ENCODE assay signal across 16 cellular contexts in the genomic region with DNA sequence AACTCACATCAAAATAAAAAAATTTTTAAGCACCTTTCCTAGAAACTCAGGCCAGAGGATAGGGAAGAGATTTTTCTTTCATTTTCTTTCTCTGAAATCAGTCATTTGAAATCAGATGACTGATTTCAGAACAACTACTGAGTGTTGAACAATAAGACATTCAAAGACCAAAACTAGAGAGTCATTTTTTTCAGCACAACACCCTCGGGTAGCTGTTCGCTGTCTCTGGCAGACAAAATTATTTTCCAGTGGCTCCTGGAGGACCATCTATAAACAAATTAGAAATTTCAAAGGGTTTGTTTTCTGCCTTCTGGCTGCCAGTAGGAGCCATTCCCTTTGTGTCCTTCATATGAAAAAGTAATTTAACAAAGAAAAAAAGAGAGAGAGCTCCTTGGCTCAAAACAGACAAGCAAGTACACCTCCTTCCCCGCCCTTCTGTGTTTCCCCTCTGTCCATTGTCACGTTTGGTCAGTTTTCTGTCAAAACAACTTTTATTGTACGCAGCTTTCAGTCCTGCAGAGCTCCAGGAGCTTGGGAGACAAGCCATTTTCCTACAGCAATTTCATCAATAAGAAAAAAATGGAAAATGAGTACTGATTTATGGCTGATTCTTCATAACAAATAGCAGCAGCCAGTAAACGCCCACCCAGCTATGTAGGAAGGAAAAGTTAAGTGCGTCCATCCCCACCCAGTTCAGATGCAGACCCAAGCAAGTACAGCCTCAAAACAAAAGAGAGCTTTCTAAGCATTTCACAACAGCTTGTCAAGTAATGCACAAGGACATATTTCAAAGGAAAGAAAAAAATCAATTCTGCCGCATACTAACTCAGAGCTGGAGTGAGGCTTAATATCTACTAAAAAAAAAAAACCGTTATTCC.
DNase-seq lines count a peak whose midpoint lies in the region; ATAC-seq and TF ChIP-seq lines count a peak whose summit lies in the region.
"Had no signal": no experiment of that assay in that cellular context is flagged by ENCODE, and none has a peak within 500 bp of the region (broad histone marks: within the 10 kb centered on the region; RNA-seq: fewer than 3 reads in every experiment).

No MANE protein-coding gene starts in this region.

- H2BK5ac ChIP-seq in H9 (ENCODE audit: insufficient read length, low read length) = no peak overlapping the region

- no peaks in the 10 kb centered on the region for H3K9me3 ChIP-seq in H9 (ENCODE audit: control insufficient read depth, low read depth, low read length)
- no peaks in the 10 kb centered on the region for H3K9me3 ChIP-seq in lower lobe of right lung
- no peaks in the 10 kb centered on the region for H3K9me3 ChIP-seq in tibial nerve
- H3K9me3 ChIP-seq in ascending aorta = no peaks in the 10 kb centered on the region
- H3K9me3 ChIP-seq: mucosa of descending colon had no signal

- H3K79me2 ChIP-seq in H9 (ENCODE audit: insufficient read depth, low read length) = no peaks in the 10 kb centered on the region

- H3K36me3 Mint-ChIP-seq in H9 (ENCODE audit: insufficient read depth in 1 of 3, low read depth in 3 of 3) (no peaks in the 10 kb centered on the region; a peak in 2 of 7 replicates), WTC11 (peaks cover 8% of the 10 kb centered on the region)
- H3K36me3 Mint-ChIP-seq: stimulated activated naive B cell treated with anti-CD40 and anti-IgM and Interleukin-4, amounts not matched to agents 10 μg/mL and 1 μg/mL and 100 μg/mL, for 72 hours had no signal

- H2AFZ ChIP-seq in H9 (ENCODE audit: low read length) = no peak overlapping the region

- no peak overlapping the region for H2BK12ac ChIP-seq in H9 (ENCODE audit: insufficient read length, low read depth, low read length)

- POLR2A ChIA-PET in WTC11 (lab: Charles Lee) = no interaction called here

- H3K27ac ChIP-seq in H9 (ENCODE audit: insufficient read length, low read depth, low read length) (no peak overlapping the region), cingulate gyrus (ENCODE audit: low read depth, low read length) (peak overlapping the region; percentile 86), lower lobe of right lung (peak overlapping the region; percentile 19), tibial nerve (peak overlapping the region; percentile 29 to 79 (median 70)), ascending aorta (no peak overlapping the region)
- H3K27ac ChIP-seq: HL-60 had no signal

- no peaks in the 10 kb centered on the region for H4K20me1 ChIP-seq in H9 (ENCODE audit: control insufficient read depth, insufficient read depth, insufficient read length)

- no peak overlapping the region for H3K14ac ChIP-seq in H9 (ENCODE audit: insufficient read depth, low read length)

- H3K9ac ChIP-seq in H9 (ENCODE audit: extremely low read depth, insufficient read length, low read length) = no peak overlapping the region

- H4K5ac ChIP-seq in H9 (ENCODE audit: insufficient read length, low read depth, low read length) = no peak overlapping the region

- H3K23me2 ChIP-seq in H9 (ENCODE audit: insufficient read length, low read depth, low read length, poor library complexity, severe bottlenecking) = no peaks in the 10 kb centered on the region

- H3K18ac ChIP-seq in H9 (ENCODE audit: insufficient read length, low read depth, low read length) = no peak overlapping the region

- H3K36me3 ChIP-seq in lower lobe of right lung (no peaks in the 10 kb centered on the region), tibial nerve (no peaks in the 10 kb centered on the region), ascending aorta (no peaks in the 10 kb centered on the region)

- intact Hi-C loops in lower lobe of right lung (cut with DNase I) = no loop called here
- intact Hi-C loops in ascending aorta (cut with DNase I) = no loop called here

- no peak overlapping the region for H4K91ac ChIP-seq in H9 (ENCODE audit: insufficient read length, low read depth, low read length)

- H3T11ph ChIP-seq in H9 (ENCODE audit: low read length) = no peak overlapping the region

- CTCF ChIA-PET in WTC11 (lab: Charles Lee) = interaction anchor here (0.8 kb wide), 1 partner anchor 244 kb away, joined by 3 read pairs; no protein-coding TSS in a partner anchor

- no peak overlapping the region for H3K4ac ChIP-seq in H9 (ENCODE audit: low read depth, low read length)

- H3K27me3 ChIP-seq in H9 (ENCODE audit: insufficient read depth, low read length) (no peaks in the 10 kb centered on the region), lower lobe of right lung (ENCODE audit: low read depth) (no peaks in the 10 kb centered on the region), tibial nerve (no peaks in the 10 kb centered on the region), ascending aorta (no peaks in the 10 kb centered on the region)

- no peak for TF ChIP-seq CTCF in H9 (conservative IDR thresholded peaks at IDR 0.05)
- no peak for TF ChIP-seq CTCF in lower lobe of right lung (IDR thresholded peaks at IDR 0.05)
- TF ChIP-seq CTCF in tibial nerve (IDR thresholded peaks at IDR 0.05) = no peak
- TF ChIP-seq CTCF in ascending aorta (IDR thresholded peaks at IDR 0.05) = no peak
- no peak for TF ChIP-seq CTCF in WTC11 (IDR thresholded peaks at IDR 0.05)

- H3K27me3 Mint-ChIP-seq in H9 (ENCODE audit: low read depth) (no peaks in the 10 kb centered on the region), WTC11 (ENCODE audit: low read depth) (no peaks in the 10 kb centered on the region; the same call in 1 of the 2 replicates)
- H3K27me3 Mint-ChIP-seq: CD4-positive, alpha-beta T cell; progenitor cell of endocrine pancreas; stimulated activated naive B cell treated with anti-CD40 and anti-IgM and Interleukin-4, amounts not matched to agents 10 μg/mL and 1 μg/mL and 100 μg/mL, for 72 hours had no signal

- H3K23ac ChIP-seq in H9 (ENCODE audit: insufficient read length, low read depth, low read length) = no peak overlapping the region

- peak overlapping the region; percentile 23 for H2BK120ac ChIP-seq in H9 (ENCODE audit: low read depth, low read length, poor library complexity, severe bottlenecking)

- H2BK20ac ChIP-seq in H9 (ENCODE audit: low read depth, low read length, poor library complexity, severe bottlenecking) = no peak overlapping the region

- DNase-seq in H9 (no peak), lower lobe of right lung (no peak), tibial nerve (ENCODE audit: low spot score in 2 of 2) (no peak), iPS-NIHi11 (ENCODE audit: low spot score) (no peak), ascending aorta (ENCODE audit: low spot score in 2 of 2) (no peak), WTC11 (ENCODE audit: low spot score) (no peak)
- DNase-seq: activated T-cell treated with anti-CD3 and anti-CD28 coated beads, Interleukin-2, amount 50 U/mL, for 48 hours; CD4-positive, alpha-beta T cell; GF-D8; mucosa of descending colon; NCI-H2029 treated with DMSO at 0.1 percent for 48 hours; stimulated activated CD4-positive, alpha-beta T cell treated with anti-CD3 and anti-CD28 coated beads, Interleukin-2, amount 100 ng/mL, for 48 hours; stimulated activated naive B cell treated with anti-CD40 and anti-IgM and Interleukin-4, amounts not matched to agents 10 μg/mL and 1 μg/mL and 100 μg/mL, for 72 hours had no signal

- H3K4me1 Mint-ChIP-seq in H9 (peaks cover 8% of the 10 kb centered on the region in 2 experiments), WTC11 (peaks cover 8% of the 10 kb centered on the region)
- H3K4me1 Mint-ChIP-seq: stimulated activated naive B cell treated with anti-CD40 and anti-IgM and Interleukin-4, amounts not matched to agents 10 μg/mL and 1 μg/mL and 100 μg/mL, for 72 hours had no signal

- H3K27ac Mint-ChIP-seq in H9 (no peak overlapping the region), WTC11 (no peak overlapping the region)
- H3K27ac Mint-ChIP-seq: CD4-positive, alpha-beta T cell; progenitor cell of endocrine pancreas; stimulated activated naive B cell treated with anti-CD40 and anti-IgM and Interleukin-4, amounts not matched to agents 10 μg/mL and 1 μg/mL and 100 μg/mL, for 72 hours had no signal

- no peak overlapping the region for H4K8ac ChIP-seq in H9 (replicated peaks; ENCODE audit: insufficient read length, low read depth, low read length)

- H3K79me1 ChIP-seq in H9 (ENCODE audit: insufficient read depth, low read depth, low read length, poor library complexity, severe bottlenecking) = no peaks in the 10 kb centered on the region

- H3K4me1 ChIP-seq in H9 (ENCODE audit: insufficient read depth, low read length) (no peaks in the 10 kb centered on the region; the same call in 1 of the 2 replicates), lower lobe of right lung (peaks cover 30% of the 10 kb centered on the region), tibial nerve (peaks cover 0 to 37% (median 13%) of the 10 kb centered on the region in 4 donors), ascending aorta (peaks cover 0 to 6% of the 10 kb centered on the region in 2 donors)

- peak in 1 of 2 donors; percentile 20 for TF ChIP-seq EP300 in tibial nerve (IDR thresholded peaks at IDR 0.05)

- no peak overlapping the region for H2BK15ac ChIP-seq in H9 (ENCODE audit: low read depth, low read length)

- no peak overlapping the region for H3K4me3 Mint-ChIP-seq in H9
- no peak overlapping the region for H3K4me3 Mint-ChIP-seq in WTC11
- H3K4me3 Mint-ChIP-seq: CD4-positive, alpha-beta T cell; stimulated activated naive B cell treated with anti-CD40 and anti-IgM and Interleukin-4, amounts not matched to agents 10 μg/mL and 1 μg/mL and 100 μg/mL, for 72 hours had no signal

- peaks cover 0 to 2% of the 10 kb centered on the region in 2 experiments; a peak in 1 of 5 replicates for H3K9me3 Mint-ChIP-seq in H9
- H3K9me3 Mint-ChIP-seq in WTC11 = peaks cover 14% of the 10 kb centered on the region
- H3K9me3 Mint-ChIP-seq: CD4-positive, alpha-beta T cell; stimulated activated naive B cell treated with anti-CD40 and anti-IgM and Interleukin-4, amounts not matched to agents 10 μg/mL and 1 μg/mL and 100 μg/mL, for 72 hours had no signal

- no peak overlapping the region for H3K56ac ChIP-seq in H9 (ENCODE audit: insufficient read length, low read depth, low read length)

- no CpG with 5 or more reads among the region's 9 CpGs for WGBS in H9 (ENCODE audit: extremely low coverage, insufficient read length, low lambda C conversion rate)
- 20% methylated on average over 9 of the region's 9 CpGs for WGBS in tibial nerve, 2 donors

- no peak overlapping the region for H3K4me3 ChIP-seq in lower lobe of right lung
- H3K4me3 ChIP-seq in tibial nerve = peak overlapping the region in 1 of 4 donors; percentile 7
- no peak overlapping the region for H3K4me3 ChIP-seq in ascending aorta
- H3K4me3 ChIP-seq: mucosa of descending colon had no signal

- H2AK5ac ChIP-seq in H9 (ENCODE audit: insufficient read length, low read length) = no peak overlapping the region

- ATAC-seq in lower lobe of right lung = peak in 1 of 2 donors; percentile 25
- no peak for ATAC-seq in WTC11
- ATAC-seq: mucosa of descending colon had no signal

- H3K4me2 ChIP-seq in H9 (ENCODE audit: insufficient read depth, insufficient read length, low read length) = no peak overlapping the region

- TF ChIP-seq POLR2A in tibial nerve (IDR thresholded peaks at IDR 0.05) = no peak

TF ChIP-seq in WTC11, 78 proteins besides CTCF, POLR2A, EP300 and RAD21 (continues in another document):
- TF ChIP-seq NFATC4 (CRISPR knock-in tag; IDR thresholded peaks at IDR 0.05) = no peak

Comparison
In these comparisons a context has a peak if more than half of its experiments do, and no peak if none do; other contexts are left out.
1. H3K27ac ChIP-seq: peak in cingulate gyrus (single experiment), lower lobe of right lung (single experiment) and tibial nerve (4 of 4); none in H9 (single experiment) and ascending aorta (0 of 2).